Comparison of ENCODE assay signal across 14 cellular contexts in genomic region chr10:102523250-102524029, GRCh38. TPM values are rescaled to one million over a fixed set of nuclear protein-coding genes. Genes with fewer than 3 reads are reported as not detected.
A peak's percentile ranks its signal among the peaks of the same experiment; 100 is the strongest.
DNase-seq lines count a peak whose midpoint lies in the region; ATAC-seq and TF ChIP-seq lines count a peak whose summit lies in the region.
"Had no signal": no experiment of that assay in that cellular context is flagged by ENCODE, and none has a peak within 500 bp of the region (broad histone marks: within the 10 kb centered on the region; RNA-seq: fewer than 3 reads in every experiment).

No MANE protein-coding gene starts in this region.

- POLR2A ChIA-PET in activated naive CD8-positive, alpha-beta T cell treated with anti-CD3 and anti-CD28 coated beads, Interleukin-2, amount 10 ng/mL, durations not matched to agents 7 days and 5 days (lab: Charles Lee): no interaction called here

- peak; percentile 5 for DNase-seq in activated naive CD8-positive, alpha-beta T cell treated with anti-CD3 and anti-CD28 coated beads, Interleukin-2, amount 10 ng/mL, durations not matched to agents 7 days and 5 days
- no peak for DNase-seq in activated naive CD8-positive, alpha-beta T cell treated with anti-CD3 and anti-CD28 coated beads for 36 hours
- DNase-seq in adrenal gland (peak in 5 of 7 donors; percentile 22 to 56 (median 34)), iris pigment epithelial cell (ENCODE audit: low read depth) (peak; percentile 72), type B pancreatic cell (ENCODE audit: extremely low spot score, unreplicated experiment) (no peak), NOMO-1 (lab: John Stamatoyannopoulos, UW; ENCODE audit: unreplicated experiment in 2 of 2) (no peak), KBM-7 (no peak)
- DNase-seq: activated naive CD4-positive, alpha-beta T cell treated with Interleukin-2 at 50 U/mL for 16 hours; dermis blood vessel endothelial cell; mammary epithelial cell; NCI-H526; ovary had no signal

- H3K4me3 ChIP-seq in adrenal gland: no peak overlapping the region
- H3K4me3 ChIP-seq: ovary, thoracic aorta had no signal

- no peak overlapping the region for H3K27ac Mint-ChIP-seq in activated naive CD8-positive, alpha-beta T cell treated with anti-CD3 and anti-CD28 coated beads, Interleukin-2, amount 10 ng/mL, durations not matched to agents 7 days and 5 days
- H3K27ac Mint-ChIP-seq in activated naive CD8-positive, alpha-beta T cell treated with anti-CD3 and anti-CD28 coated beads for 36 hours: no peak overlapping the region
- H3K27ac Mint-ChIP-seq in type B pancreatic cell: no peak overlapping the region

- in situ Hi-C loops in KBM-7 (cut with MboI; ENCODE audit: low pct_unique_long_range_greater_than_20kb, low sequenced_read_pairs): no loop called here

- intact Hi-C loops in adrenal gland (cut with DNase I): no loop called here

- no peaks in the 10 kb centered on the region for H3K27me3 ChIP-seq in adrenal gland
- H3K27me3 ChIP-seq: ovary had no signal

- peak overlapping the region in 2 of 5 donors; percentile 59 to 62 for H3K27ac ChIP-seq in adrenal gland
- H3K27ac ChIP-seq: ovary had no signal

- H3K9me3 ChIP-seq in adrenal gland (replicated peaks in 1 of 3): no peaks in the 10 kb centered on the region
- H3K9me3 ChIP-seq: ovary, thoracic aorta had no signal

- 40 to 56% (median 49%) methylated on average over 7 of the region's 7 CpGs for WGBS in adrenal gland, 4 donors

- H3K27me3 Mint-ChIP-seq in activated naive CD8-positive, alpha-beta T cell treated with anti-CD3 and anti-CD28 coated beads, Interleukin-2, amount 10 ng/mL, durations not matched to agents 7 days and 5 days: no peaks in the 10 kb centered on the region
- no peaks in the 10 kb centered on the region for H3K27me3 Mint-ChIP-seq in activated naive CD8-positive, alpha-beta T cell treated with anti-CD3 and anti-CD28 coated beads for 36 hours
- H3K27me3 Mint-ChIP-seq in type B pancreatic cell: no peaks in the 10 kb centered on the region

- no peak for TF ChIP-seq POLR2A in adrenal gland (IDR thresholded peaks at IDR 0.05)

- H3K4me3 Mint-ChIP-seq in activated naive CD8-positive, alpha-beta T cell treated with anti-CD3 and anti-CD28 coated beads, Interleukin-2, amount 10 ng/mL, durations not matched to agents 7 days and 5 days: no peak overlapping the region
- H3K4me3 Mint-ChIP-seq in activated naive CD8-positive, alpha-beta T cell treated with anti-CD3 and anti-CD28 coated beads for 36 hours: no peak overlapping the region
- H3K4me3 Mint-ChIP-seq in type B pancreatic cell: peak overlapping the region; percentile 2

- no peaks in the 10 kb centered on the region for H3K9me3 Mint-ChIP-seq in activated naive CD8-positive, alpha-beta T cell treated with anti-CD3 and anti-CD28 coated beads, Interleukin-2, amount 10 ng/mL, durations not matched to agents 7 days and 5 days
- H3K9me3 Mint-ChIP-seq in activated naive CD8-positive, alpha-beta T cell treated with anti-CD3 and anti-CD28 coated beads for 36 hours: no peaks in the 10 kb centered on the region
- H3K9me3 Mint-ChIP-seq in type B pancreatic cell: no peaks in the 10 kb centered on the region

- ATAC-seq in activated naive CD8-positive, alpha-beta T cell treated with anti-CD3 and anti-CD28 coated beads, Interleukin-2, amount 10 ng/mL, durations not matched to agents 7 days and 5 days (ENCODE audit: low read depth): no peak
- ATAC-seq in GM18909 (IDR thresholded peaks at IDR 0.05; ENCODE audit: poor library complexity, unreplicated experiment): no peak

- no peak for TF ChIP-seq CTCF in adrenal gland (IDR thresholded peaks at IDR 0.05)
- TF ChIP-seq CTCF in type B pancreatic cell (conservative IDR thresholded peaks at IDR 0.05): no peak

- peaks cover 6% of the 10 kb centered on the region for H3K4me1 Mint-ChIP-seq in activated naive CD8-positive, alpha-beta T cell treated with anti-CD3 and anti-CD28 coated beads, Interleukin-2, amount 10 ng/mL, durations not matched to agents 7 days and 5 days
- H3K4me1 Mint-ChIP-seq in activated naive CD8-positive, alpha-beta T cell treated with anti-CD3 and anti-CD28 coated beads for 36 hours: peaks cover 9% of the 10 kb centered on the region
- peaks cover 14% of the 10 kb centered on the region for H3K4me1 Mint-ChIP-seq in type B pancreatic cell (ENCODE audit: unreplicated experiment)

- peaks cover 0 to 7% of the 10 kb centered on the region in 2 donors for H3K4me1 ChIP-seq in adrenal gland (replicated peaks in 1 of 2)

- peaks cover 18% of the 10 kb centered on the region for H3K36me3 Mint-ChIP-seq in activated naive CD8-positive, alpha-beta T cell treated with anti-CD3 and anti-CD28 coated beads, Interleukin-2, amount 10 ng/mL, durations not matched to agents 7 days and 5 days
- H3K36me3 Mint-ChIP-seq in activated naive CD8-positive, alpha-beta T cell treated with anti-CD3 and anti-CD28 coated beads for 36 hours: peaks cover 4% of the 10 kb centered on the region
- H3K36me3 Mint-ChIP-seq in type B pancreatic cell: peaks cover 9% of the 10 kb centered on the region

- H3K36me3 ChIP-seq in adrenal gland (replicated peaks in 1 of 2): no peaks in the 10 kb centered on the region
- H3K36me3 ChIP-seq: ovary, thoracic aorta had no signal

RNA-seq across cellular contexts. Expression of gene SUFU, which starts 19.7 kb away (rescaled TPM):
- total RNA-seq in activated naive CD8-positive, alpha-beta T cell treated with anti-CD3 and anti-CD28 coated beads, Interleukin-2, amount 10 ng/mL, durations not matched to agents 7 days and 5 days: 10 to 100 TPM; 13.1 to 13.4 TPM
- total RNA-seq in activated naive CD8-positive, alpha-beta T cell treated with anti-CD3 and anti-CD28 coated beads for 36 hours: 1 to 10 TPM; 5.7 to 6.0 TPM
- 10 to 100 TPM in 6 of 8 donors, 1 to 10 TPM in 2; 8.3 to 20.2 (median 13.0) TPM for total RNA-seq in adrenal gland
- 10 to 100 TPM in 1 of 3 donors, 1 to 10 TPM in 2; 4.3 to 11.8 (median 8.3) TPM for polyA plus RNA-seq in adrenal gland
- total RNA-seq in type B pancreatic cell (ENCODE audit: low replicate concordance): 18.5 and 29.4 TPM in 2 replicates

RNA-seq across cellular contexts. Expression of gene ACTR1A, which starts 20.9 kb away (rescaled TPM):
- 10 to 100 TPM; 64.8 to 67.6 TPM for total RNA-seq in activated naive CD8-positive, alpha-beta T cell treated with anti-CD3 and anti-CD28 coated beads, Interleukin-2, amount 10 ng/mL, durations not matched to agents 7 days and 5 days
- total RNA-seq in activated naive CD8-positive, alpha-beta T cell treated with anti-CD3 and anti-CD28 coated beads for 36 hours: 10 to 100 TPM; 51.1 to 54.9 TPM
- total RNA-seq in adrenal gland (100 to 1,000 TPM in 5 of 8 donors, 10 to 100 TPM in 3; 80.4 to 154 (median 106) TPM), type B pancreatic cell (ENCODE audit: low replicate concordance) (73.1 and 95.4 TPM in 2 replicates)
- polyA plus RNA-seq in adrenal gland: 100 to 1,000 TPM in 2 of 3 donors, 10 to 100 TPM in 1; 68.1 to 117 (median 102) TPM

Comparison
In these comparisons a context has a peak if more than half of its experiments do, and no peak if none do; other contexts are left out.
1. DNase-seq: peak in activated naive CD8-positive, alpha-beta T cell treated with anti-CD3 and anti-CD28 coated beads, Interleukin-2, amount 10 ng/mL, durations not matched to agents 7 days and 5 days (single experiment), adrenal gland (5 of 7) and iris pigment epithelial cell (single experiment); none in activated naive CD8-positive, alpha-beta T cell treated with anti-CD3 and anti-CD28 coated beads for 36 hours (single experiment), type B pancreatic cell (single experiment), NOMO-1 (0 of 2) and KBM-7 (single experiment).